Comparison of ENCODE assay signal across 1 cellular context in genomic region chr2:62217421-62217820, GRCh38.
TF ChIP-seq lines count a peak whose summit lies in the region.

No MANE protein-coding gene starts in this region.

TF ChIP-seq in H1, 55 proteins besides CTCF, POLR2A, EP300 and RAD21:
- no peak for TF ChIP-seq YY1 (IDR thresholded peaks at IDR 0.05; ENCODE audit: low read depth, low read length)
- no peak for TF ChIP-seq SIN3A (conservative IDR thresholded peaks at IDR 0.05 in 1 of 2, IDR thresholded peaks at IDR 0.05 in 1 of 2; ENCODE audit: low read depth in 1 of 2, low read length in 2 of 2)
- TF ChIP-seq GTF2F1 (IDR thresholded peaks at IDR 0.05; ENCODE audit: borderline replicate concordance, low read depth, low read length) = no peak
- no peak for TF ChIP-seq TBP (IDR thresholded peaks at IDR 0.05; ENCODE audit: low read depth, low read length)
- no peak for TF ChIP-seq MAX (IDR thresholded peaks at IDR 0.05)
- TF ChIP-seq SP2 (IDR thresholded peaks at IDR 0.05; ENCODE audit: low read length) = no peak
- TF ChIP-seq NANOG (IDR thresholded peaks at IDR 0.05; ENCODE audit: insufficient read depth, low read depth, low read length, poor library complexity, severe bottlenecking) = no peak
- TF ChIP-seq RXRA (IDR thresholded peaks at IDR 0.05; ENCODE audit: insufficient read depth, low read depth, low read length) = no peak
- TF ChIP-seq KDM5A (IDR thresholded peaks at IDR 0.05; ENCODE audit: low read length) = no peak
- TF ChIP-seq BCL11A (IDR thresholded peaks at IDR 0.05; ENCODE audit: low read depth in 2 of 2, low read length in 2 of 2) = no peak
- no peak for TF ChIP-seq NRF1 (IDR thresholded peaks at IDR 0.05; ENCODE audit: low read depth, low read length)
- TF ChIP-seq JUND (IDR thresholded peaks at IDR 0.05; ENCODE audit: low read length) = no peak
- TF ChIP-seq E2F6 (IDR thresholded peaks at IDR 0.05) = no peak
- no peak for TF ChIP-seq EGR1 (IDR thresholded peaks at IDR 0.05; ENCODE audit: borderline replicate concordance, low read depth, low read length)
TF ChIP-seq in H1: peak in this region for 0.
